ENCODE assay signal across 1 cellular context in genomic region chr5:56019306-56020272, GRCh38.
TF ChIP-seq lines count a peak whose summit lies in the region.

No MANE protein-coding gene starts in this region.

TF ChIP-seq in GM12878, 131 proteins besides CTCF, POLR2A, EP300 and RAD21:
- TF ChIP-seq WRNIP1 (IDR thresholded peaks at IDR 0.05; ENCODE audit: borderline replicate concordance, low read depth, low read length), result no peak
- TF ChIP-seq HDGF (IDR thresholded peaks at IDR 0.05), result no peak
- no peak for TF ChIP-seq ZBTB33 (IDR thresholded peaks at IDR 0.05)
- TF ChIP-seq IRF5 (IDR thresholded peaks at IDR 0.05; ENCODE audit: borderline replicate concordance), result no peak
- TF ChIP-seq TCF12 (IDR thresholded peaks at IDR 0.05; ENCODE audit: low read depth, low read length), result no peak
- TF ChIP-seq MYB (IDR thresholded peaks at IDR 0.05; ENCODE audit: borderline replicate concordance, low read depth, low read length), result no peak
- TF ChIP-seq MLLT1 (IDR thresholded peaks at IDR 0.05), result no peak
- no peak for TF ChIP-seq FOXM1 (IDR thresholded peaks at IDR 0.05; ENCODE audit: low read depth, low read length)
- no peak for TF ChIP-seq CBX5 (IDR thresholded peaks at IDR 0.05; ENCODE audit: low read depth)
- no peak for TF ChIP-seq ZNF274 (IDR thresholded peaks at IDR 0.05; ENCODE audit: insufficient read depth, insufficient read length)
- no peak for TF ChIP-seq FOS (IDR thresholded peaks at IDR 0.05; ENCODE audit: borderline replicate concordance, extremely low read depth, insufficient read length)
